In the genomic region with DNA sequence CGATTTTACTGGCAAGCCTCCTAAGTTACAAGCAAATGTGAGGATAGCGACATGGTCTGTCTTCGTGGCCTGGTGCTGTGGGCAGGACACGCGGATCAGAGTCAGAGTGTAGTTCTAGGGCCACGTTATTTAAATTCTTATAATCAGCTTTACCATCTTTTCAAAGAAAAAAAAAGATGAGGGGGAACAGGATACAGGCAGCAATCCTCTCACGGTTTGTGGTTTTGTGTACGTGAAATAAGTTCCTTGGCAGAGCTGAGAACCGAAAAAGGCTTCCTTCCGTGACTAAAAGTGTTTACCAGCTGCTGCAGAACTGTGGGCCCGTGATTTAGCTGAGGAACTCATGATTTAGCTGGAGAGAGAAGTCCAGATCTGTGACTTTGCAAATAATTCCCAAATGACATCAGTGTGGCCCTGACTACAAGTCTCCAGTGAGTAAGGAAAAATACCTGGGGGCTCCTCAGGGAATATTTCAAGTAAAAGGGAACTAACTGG, we compare ENCODE assay signal across 9 cellular contexts. TPM values are rescaled to one million over a fixed set of nuclear protein-coding genes. Genes with fewer than 3 reads are reported as not detected.
DNase-seq lines count a peak whose midpoint lies in the region; ATAC-seq, FAIRE-seq and TF ChIP-seq lines count a peak whose summit lies in the region.
"Had no signal": no experiment of that assay in that cellular context is flagged by ENCODE, and none has a peak within 500 bp of the region (broad histone marks: within the 10 kb centered on the region; RNA-seq: fewer than 3 reads in every experiment).

No MANE protein-coding gene starts in this region.

- H3K27ac Mint-ChIP-seq in activated T-helper 1 cell treated with anti-CD3 and anti-CD28 coated beads, Interleukin-12 subunit alpha, Interleukin-12 subunit beta, Interleukin-2, Interleukin-4 antibody, amounts not matched to agents 30 ng/mL and 10 ng/mL and 1 ng/mL, durations not matched to agents 14 hours and 24 hours and 36 hours: peak overlapping the region; percentile 62

- H3K27me3 Mint-ChIP-seq in activated T-helper 1 cell treated with anti-CD3 and anti-CD28 coated beads, Interleukin-12 subunit alpha, Interleukin-12 subunit beta, Interleukin-2, Interleukin-4 antibody, amounts not matched to agents 30 ng/mL and 10 ng/mL and 1 ng/mL, durations not matched to agents 14 hours and 24 hours and 36 hours (ENCODE audit: insufficient read depth): peaks cover 4% of the 10 kb centered on the region

- ATAC-seq in GM21737 (IDR thresholded peaks at IDR 0.05; ENCODE audit: unreplicated experiment): peak; percentile 75
- ATAC-seq: Panc1 had no signal

- no peaks in the 10 kb centered on the region for H3K27me3 ChIP-seq in layer of hippocampus (ENCODE audit: control insufficient read depth, insufficient read depth, low read length)
- no peaks in the 10 kb centered on the region for H3K27me3 ChIP-seq in testis

- peak overlapping the region; percentile 59 for H3K27ac ChIP-seq in layer of hippocampus (ENCODE audit: low read depth, low read length)
- H3K27ac ChIP-seq in testis: peak overlapping the region; percentile 54 to 58

- no peaks in the 10 kb centered on the region for H3K4me1 ChIP-seq in testis

- FAIRE-seq in GM12892 (lab: Jason Lieb, UNC): peak; percentile 99

- peaks cover 68% of the 10 kb centered on the region for H3K4me1 Mint-ChIP-seq in activated T-helper 1 cell treated with anti-CD3 and anti-CD28 coated beads, Interleukin-12 subunit alpha, Interleukin-12 subunit beta, Interleukin-2, Interleukin-4 antibody, amounts not matched to agents 30 ng/mL and 10 ng/mL and 1 ng/mL, durations not matched to agents 14 hours and 24 hours and 36 hours (ENCODE audit: low read depth)

- peaks cover 3% of the 10 kb centered on the region for H3K36me3 ChIP-seq in testis (ENCODE audit: low read depth, missing control alignments)

- peak; percentile 45 for DNase-seq in GM12892 (ENCODE audit: insufficient read length)
- DNase-seq in LHCN-M2 (ENCODE audit: low read depth): peak; percentile 97
- DNase-seq in activated T-helper 1 cell treated with anti-CD3 and anti-CD28 coated beads, Interleukin-12 subunit alpha, Interleukin-12 subunit beta, Interleukin-2, Interleukin-4 antibody, amounts not matched to agents 30 ng/mL and 10 ng/mL and 1 ng/mL, durations not matched to agents 14 hours and 24 hours and 36 hours (ENCODE audit: low spot score): peak; percentile 57
- peak; percentile 55 for DNase-seq in testis
- no peak for DNase-seq in NCI-H1105 (lab: John Stamatoyannopoulos, UW)
- no peak for DNase-seq in retina

- H3K9me3 ChIP-seq in testis: no peaks in the 10 kb centered on the region

- TF ChIP-seq POLR2A in GM12892 (IDR thresholded peaks at IDR 0.05; ENCODE audit: low read depth, low read length): no peak
- no peak for TF ChIP-seq POLR2A in testis (IDR thresholded peaks at IDR 0.05)

- H3K36me3 Mint-ChIP-seq in activated T-helper 1 cell treated with anti-CD3 and anti-CD28 coated beads, Interleukin-12 subunit alpha, Interleukin-12 subunit beta, Interleukin-2, Interleukin-4 antibody, amounts not matched to agents 30 ng/mL and 10 ng/mL and 1 ng/mL, durations not matched to agents 14 hours and 24 hours and 36 hours (ENCODE audit: low read depth): peaks cover 12% of the 10 kb centered on the region

- no peak for TF ChIP-seq CTCF in testis (IDR thresholded peaks at IDR 0.05)

- intact Hi-C loops in activated T-helper 1 cell treated with anti-CD3 and anti-CD28 coated beads, Interleukin-12 subunit alpha, Interleukin-12 subunit beta, Interleukin-2, Interleukin-4 antibody, amounts not matched to agents 30 ng/mL and 10 ng/mL and 1 ng/mL, durations not matched to agents 14 hours and 24 hours and 36 hours (cut with micrococcal nuclease): loop anchor here (1.0 to 5.0 kb wide), 7 partner anchors 13 to 387 kb away; no protein-coding TSS in a partner anchor
- intact Hi-C loops in testis (cut with DNase I; ENCODE audit: low total_unique reads): no loop called here

- no peaks in the 10 kb centered on the region for H3K9me3 Mint-ChIP-seq in activated T-helper 1 cell treated with anti-CD3 and anti-CD28 coated beads, Interleukin-12 subunit alpha, Interleukin-12 subunit beta, Interleukin-2, Interleukin-4 antibody, amounts not matched to agents 30 ng/mL and 10 ng/mL and 1 ng/mL, durations not matched to agents 14 hours and 24 hours and 36 hours

- no peak overlapping the region for H3K4me3 ChIP-seq in testis

- peak overlapping the region; percentile 38 for H3K4me3 Mint-ChIP-seq in activated T-helper 1 cell treated with anti-CD3 and anti-CD28 coated beads, Interleukin-12 subunit alpha, Interleukin-12 subunit beta, Interleukin-2, Interleukin-4 antibody, amounts not matched to agents 30 ng/mL and 10 ng/mL and 1 ng/mL, durations not matched to agents 14 hours and 24 hours and 36 hours

- 81 to 82% methylated on average over 11 of the region's 11 CpGs for WGBS in testis, 2 donors

RNA-seq across cellular contexts. Expression of gene RCBTB2, which starts 27.2 kb away (rescaled TPM):
- 11.4 TPM for polyA plus RNA-seq in GM12892 (2012; ENCODE audit: missing spikeins)
- total RNA-seq in LHCN-M2 (2014; rRNA removed) (21.0 and 22.2 TPM in 2 replicates), testis (10 to 100 TPM in 1 of 2 donors, 1 to 10 TPM in 1; 10.0 to 12.2 TPM)
- 7.8 TPM for polyA plus RNA-seq in LHCN-M2 (2012)
- total RNA-seq in activated T-helper 1 cell treated with anti-CD3 and anti-CD28 coated beads, Interleukin-12 subunit alpha, Interleukin-12 subunit beta, Interleukin-2, Interleukin-4 antibody, amounts not matched to agents 30 ng/mL and 10 ng/mL and 1 ng/mL, durations not matched to agents 14 hours and 24 hours and 36 hours: 1.7 and 2.0 TPM in 2 replicates
- 15.6 TPM for polyA plus RNA-seq in testis (ENCODE audit: insufficient read depth, low read depth, low replicate concordance)

Comparison
In these comparisons a context has a peak if more than half of its experiments do, and no peak if none do; other contexts are left out.
1. DNase-seq: peak in GM12892 (single experiment), LHCN-M2 (single experiment), activated T-helper 1 cell treated with anti-CD3 and anti-CD28 coated beads, Interleukin-12 subunit alpha, Interleukin-12 subunit beta, Interleukin-2, Interleukin-4 antibody, amounts not matched to agents 30 ng/mL and 10 ng/mL and 1 ng/mL, durations not matched to agents 14 hours and 24 hours and 36 hours (single experiment) and testis (single experiment); none in NCI-H1105 (single experiment) and retina (single experiment).